Comparison of ENCODE assay signal across 8 cellular contexts in genomic region chr17:38733315-38734234, GRCh38. TPM values are rescaled to one million over a fixed set of nuclear protein-coding genes. Genes with fewer than 3 reads are reported as not detected.
DNase-seq lines count a peak whose midpoint lies in the region; ATAC-seq and FAIRE-seq lines count a peak whose summit lies in the region.

No MANE protein-coding gene starts in this region.

- no peaks in the 10 kb centered on the region for H3K27me3 Mint-ChIP-seq in activated CD8-positive, alpha-beta memory T cell treated with anti-CD3 and anti-CD28 coated beads, Interleukin-2, amount 10 ng/mL, durations not matched to agents 7 days and 5 days

- no peaks in the 10 kb centered on the region for H3K9me3 Mint-ChIP-seq in activated CD8-positive, alpha-beta memory T cell treated with anti-CD3 and anti-CD28 coated beads, Interleukin-2, amount 10 ng/mL, durations not matched to agents 7 days and 5 days (ENCODE audit: low read depth)

- peak overlapping the region; percentile 45 for H3K27ac Mint-ChIP-seq in activated CD8-positive, alpha-beta memory T cell treated with anti-CD3 and anti-CD28 coated beads, Interleukin-2, amount 10 ng/mL, durations not matched to agents 7 days and 5 days

- H3K4me1 Mint-ChIP-seq in activated CD8-positive, alpha-beta memory T cell treated with anti-CD3 and anti-CD28 coated beads, Interleukin-2, amount 10 ng/mL, durations not matched to agents 7 days and 5 days: peaks cover 50% of the 10 kb centered on the region

- DNase-seq in activated CD8-positive, alpha-beta memory T cell treated with anti-CD3 and anti-CD28 coated beads, Interleukin-2, amount 10 ng/mL, durations not matched to agents 7 days and 5 days: no peak
- no peak for DNase-seq in activated CD8-positive, alpha-beta memory T cell treated with anti-CD3 and anti-CD28 coated beads for 24 hours
- peak; percentile 6 for DNase-seq in OCI-M1 (lab: John Stamatoyannopoulos, UW)
- DNase-seq in dermis blood vessel endothelial cell: peak; percentile 46
- peak; percentile 44 for DNase-seq in stimulated activated naive CD8-positive, alpha-beta T cell treated with anti-CD3 and anti-CD28 coated beads, Interleukin-15, Interleukin-2, amounts not matched to agents 100 U/mL and 50 U/mL, for 24 hours
- no peak for DNase-seq in urothelium cell line (ENCODE audit: low spot score)

- no peak overlapping the region for H3K4me3 Mint-ChIP-seq in activated CD8-positive, alpha-beta memory T cell treated with anti-CD3 and anti-CD28 coated beads, Interleukin-2, amount 10 ng/mL, durations not matched to agents 7 days and 5 days

- CTCF ChIA-PET in activated CD8-positive, alpha-beta memory T cell treated with anti-CD3 and anti-CD28 coated beads, Interleukin-2, amount 10 ng/mL, durations not matched to agents 7 days and 5 days (lab: Charles Lee): interaction anchor here (0.8 to 8.7 kb wide), 13 partner anchors 10 to 175 kb away, joined by 3 to 232 read pairs (median 19); partner anchors contain the start of genes EPOP and MLLT6

- H3K36me3 Mint-ChIP-seq in activated CD8-positive, alpha-beta memory T cell treated with anti-CD3 and anti-CD28 coated beads, Interleukin-2, amount 10 ng/mL, durations not matched to agents 7 days and 5 days: peaks cover 3% of the 10 kb centered on the region

- no peak for FAIRE-seq in urothelium cell line (lab: Jason Lieb, UNC)

- no peak for ATAC-seq in activated CD8-positive, alpha-beta memory T cell treated with anti-CD3 and anti-CD28 coated beads, Interleukin-2, amount 10 ng/mL, durations not matched to agents 7 days and 5 days
- ATAC-seq in stimulated activated naive CD8-positive, alpha-beta T cell treated with anti-CD3 and anti-CD28 coated beads, Interleukin-15, Interleukin-2, amounts not matched to agents 100 U/mL and 50 U/mL, for 24 hours: no peak
- ATAC-seq in HG03159 (IDR thresholded peaks at IDR 0.05; ENCODE audit: unreplicated experiment): no peak
- no peak for ATAC-seq in HG02588 (IDR thresholded peaks at IDR 0.05; ENCODE audit: unreplicated experiment)

RNA-seq across cellular contexts. Expression of gene CISD3, which starts 3.4 kb away (rescaled TPM):
- total RNA-seq in activated CD8-positive, alpha-beta memory T cell treated with anti-CD3 and anti-CD28 coated beads, Interleukin-2, amount 10 ng/mL, durations not matched to agents 7 days and 5 days: 10 to 100 TPM; 51.3 to 54.3 TPM
- total RNA-seq in dermis blood vessel endothelial cell: 1.7 and 3.4 TPM in 2 replicates

RNA-seq across cellular contexts. Expression of gene PCGF2, which starts 14.6 kb away (rescaled TPM):
- total RNA-seq in activated CD8-positive, alpha-beta memory T cell treated with anti-CD3 and anti-CD28 coated beads, Interleukin-2, amount 10 ng/mL, durations not matched to agents 7 days and 5 days: 1 to 10 TPM; 2.1 to 2.5 TPM
- 2.4 and 7.8 TPM in 2 replicates for total RNA-seq in dermis blood vessel endothelial cell

RNA-seq across cellular contexts. Expression of gene PSMB3, which starts 19.0 kb away (rescaled TPM):
- 100 to 1,000 TPM; 246 to 303 TPM for total RNA-seq in activated CD8-positive, alpha-beta memory T cell treated with anti-CD3 and anti-CD28 coated beads, Interleukin-2, amount 10 ng/mL, durations not matched to agents 7 days and 5 days
- 188 and 348 TPM in 2 replicates for total RNA-seq in dermis blood vessel endothelial cell

RNA-seq across cellular contexts. Expression of gene MLLT6, which starts 28.5 kb away (rescaled TPM):
- total RNA-seq in activated CD8-positive, alpha-beta memory T cell treated with anti-CD3 and anti-CD28 coated beads, Interleukin-2, amount 10 ng/mL, durations not matched to agents 7 days and 5 days: 100 to 1,000 TPM; 223 to 247 TPM
- 23.9 and 25.9 TPM in 2 replicates for total RNA-seq in dermis blood vessel endothelial cell

RNA-seq across cellular contexts. Expression of gene EPOP, which starts 58.8 kb away (rescaled TPM):
- total RNA-seq in activated CD8-positive, alpha-beta memory T cell treated with anti-CD3 and anti-CD28 coated beads, Interleukin-2, amount 10 ng/mL, durations not matched to agents 7 days and 5 days: 10 to 100 TPM; 10.4 to 20.1 TPM
- total RNA-seq in dermis blood vessel endothelial cell: 0.65 and 1.2 TPM in 2 replicates

Comparison
In these comparisons a context has a peak if more than half of its experiments do, and no peak if none do; other contexts are left out.
1. DNase-seq: peak in OCI-M1 (single experiment), dermis blood vessel endothelial cell (single experiment) and stimulated activated naive CD8-positive, alpha-beta T cell treated with anti-CD3 and anti-CD28 coated beads, Interleukin-15, Interleukin-2, amounts not matched to agents 100 U/mL and 50 U/mL, for 24 hours (single experiment); none in activated CD8-positive, alpha-beta memory T cell treated with anti-CD3 and anti-CD28 coated beads, Interleukin-2, amount 10 ng/mL, durations not matched to agents 7 days and 5 days (single experiment), activated CD8-positive, alpha-beta memory T cell treated with anti-CD3 and anti-CD28 coated beads for 24 hours (single experiment) and urothelium cell line (single experiment).
2. RNA of gene CISD3, which starts 3.4 kb away (total RNA-seq): 51.3 to 54.3 TPM in activated CD8-positive, alpha-beta memory T cell treated with anti-CD3 and anti-CD28 coated beads, Interleukin-2, amount 10 ng/mL, durations not matched to agents 7 days and 5 days; 1.7 to 3.4 TPM in dermis blood vessel endothelial cell; every median in the first group is over 10 times any median in the second.